Comparison of ENCODE assay signal across 1 cellular context in genomic region chr1:151327903-151328674, GRCh38.
TF ChIP-seq lines count a peak whose summit lies in the region.

No MANE protein-coding gene starts in this region.

TF ChIP-seq in GM12878, 131 proteins besides CTCF, POLR2A, EP300 and RAD21 (continued from another document):
- TF ChIP-seq, protein P1, sequence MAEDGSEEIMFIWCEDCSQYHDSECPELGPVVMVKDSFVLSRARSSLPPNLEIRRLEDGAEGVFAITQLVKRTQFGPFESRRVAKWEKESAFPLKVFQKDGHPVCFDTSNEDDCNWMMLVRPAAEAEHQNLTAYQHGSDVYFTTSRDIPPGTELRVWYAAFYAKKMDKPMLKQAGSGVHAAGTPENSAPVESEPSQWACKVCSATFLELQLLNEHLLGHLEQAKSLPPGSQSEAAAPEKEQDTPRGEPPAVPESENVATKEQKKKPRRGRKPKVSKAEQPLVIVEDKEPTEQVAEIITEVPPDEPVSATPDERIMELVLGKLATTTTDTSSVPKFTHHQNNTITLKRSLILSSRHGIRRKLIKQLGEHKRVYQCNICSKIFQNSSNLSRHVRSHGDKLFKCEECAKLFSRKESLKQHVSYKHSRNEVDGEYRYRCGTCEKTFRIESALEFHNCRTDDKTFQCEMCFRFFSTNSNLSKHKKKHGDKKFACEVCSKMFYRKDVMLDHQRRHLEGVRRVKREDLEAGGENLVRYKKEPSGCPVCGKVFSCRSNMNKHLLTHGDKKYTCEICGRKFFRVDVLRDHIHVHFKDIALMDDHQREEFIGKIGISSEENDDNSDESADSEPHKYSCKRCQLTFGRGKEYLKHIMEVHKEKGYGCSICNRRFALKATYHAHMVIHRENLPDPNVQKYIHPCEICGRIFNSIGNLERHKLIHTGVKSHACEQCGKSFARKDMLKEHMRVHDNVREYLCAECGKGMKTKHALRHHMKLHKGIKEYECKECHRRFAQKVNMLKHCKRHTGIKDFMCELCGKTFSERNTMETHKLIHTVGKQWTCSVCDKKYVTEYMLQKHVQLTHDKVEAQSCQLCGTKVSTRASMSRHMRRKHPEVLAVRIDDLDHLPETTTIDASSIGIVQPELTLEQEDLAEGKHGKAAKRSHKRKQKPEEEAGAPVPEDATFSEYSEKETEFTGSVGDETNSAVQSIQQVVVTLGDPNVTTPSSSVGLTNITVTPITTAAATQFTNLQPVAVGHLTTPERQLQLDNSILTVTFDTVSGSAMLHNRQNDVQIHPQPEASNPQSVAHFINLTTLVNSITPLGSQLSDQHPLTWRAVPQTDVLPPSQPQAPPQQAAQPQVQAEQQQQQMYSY (CRISPR knock-in tag; IDR thresholded peaks at IDR 0.05): no peak
- no peak for TF ChIP-seq SP1 (IDR thresholded peaks at IDR 0.05; ENCODE audit: low read depth, low read length)
- no peak for TF ChIP-seq HDGF (IDR thresholded peaks at IDR 0.05)
- TF ChIP-seq BACH1 (IDR thresholded peaks at IDR 0.05; ENCODE audit: borderline replicate concordance): no peak
- no peak for TF ChIP-seq KAT2A (conservative IDR thresholded peaks at IDR 0.05; ENCODE audit: control insufficient read depth, low read depth, low read length)
- no peak for TF ChIP-seq ATF3 (IDR thresholded peaks at IDR 0.05; ENCODE audit: borderline replicate concordance, extremely low read depth, low read depth, low read length)
- no peak for TF ChIP-seq MTA2 (IDR thresholded peaks at IDR 0.05; ENCODE audit: low read depth)
- TF ChIP-seq RBBP5 (conservative IDR thresholded peaks at IDR 0.05): no peak
- TF ChIP-seq NBN (IDR thresholded peaks at IDR 0.05): no peak
TF ChIP-seq in GM12878: peak in this region for 5.
